27 cellular contexts compared by ENCODE assay signal in the genomic region with DNA sequence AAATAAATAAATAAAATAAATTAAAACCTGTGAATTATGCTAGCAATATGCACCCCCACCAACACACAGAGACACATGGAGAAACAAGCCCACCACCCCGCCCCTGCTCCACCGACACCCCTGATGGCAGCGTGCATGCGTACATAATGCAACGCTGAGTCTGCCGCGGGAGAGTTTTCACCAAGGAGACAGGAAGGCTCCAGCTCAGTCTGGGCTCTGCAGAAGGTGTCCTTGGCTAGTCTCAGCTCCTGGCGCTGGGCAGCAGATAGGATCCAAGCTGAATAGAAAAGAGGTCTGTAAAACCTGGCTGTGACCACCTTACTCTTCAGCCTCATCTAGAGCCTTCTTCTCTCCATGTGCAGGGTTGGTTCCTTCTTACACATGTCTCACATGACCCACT.
"Had no signal": no experiment of that assay in that cellular context is flagged by ENCODE, and none has a peak within 500 bp of the region (broad histone marks: within the 10 kb centered on the region; RNA-seq: fewer than 3 reads in every experiment).

No MANE protein-coding gene starts in this region.

- H3K36me3 Mint-ChIP-seq: naive thymus-derived CD8-positive, alpha-beta T cell; natural killer cell treated with Interleukin-12 subunit alpha and Interleukin-12 subunit beta and Interleukin-15 and Interleukin-18, amount 100 ng/mL, for 72 hours; type B pancreatic cell had no signal

- H3K9me3 ChIP-seq: ovary, psoas muscle, right lobe of liver, sigmoid colon, stomach, tibial artery, transverse colon, upper lobe of right lung, uterus had no signal

- H3K4me1 Mint-ChIP-seq: nephron progenitor cell, neural crest cell had no signal

- H3K27me3 ChIP-seq: ovary, right lobe of liver, sigmoid colon, stomach, tibial artery, transverse colon, upper lobe of right lung, uterus had no signal

- H3K9ac ChIP-seq: parathyroid adenoma had no signal

- H3K27ac Mint-ChIP-seq: natural killer cell treated with Interleukin-12 subunit alpha and Interleukin-12 subunit beta and Interleukin-15 and Interleukin-18, amount 100 ng/mL, for 72 hours; nephron progenitor cell; progenitor cell of endocrine pancreas; stimulated activated naive B cell treated with anti-CD40 and anti-IgM and Interleukin-4, amounts not matched to agents 10 μg/mL and 1 μg/mL and 100 μg/mL, for 72 hours; stimulated activated naive CD8-positive, alpha-beta T cell treated with anti-CD3 and anti-CD28 coated beads, Interleukin-15, Interleukin-2, amounts not matched to agents 100 ng/mL and 50 ng/mL, for 24 hours; type B pancreatic cell had no signal

- DNase-seq: naive thymus-derived CD8-positive, alpha-beta T cell; nephron progenitor cell; occipital lobe; ovary; psoas muscle; right cardiac atrium; right lobe of liver; sigmoid colon; small intestine; stimulated activated CD4-positive, alpha-beta T cell treated with anti-CD3 and anti-CD28 coated beads, Interleukin-15, amount 100 ng/mL, for 24 hours; stimulated activated CD4-positive, alpha-beta T cell treated with anti-CD3 and anti-CD28 coated beads, Interleukin-2, amount 100 ng/mL, for 24 hours; stimulated activated CD4-positive, alpha-beta T cell treated with anti-CD3 and anti-CD28 coated beads, Interleukin-2, amount 100 ng/mL, for 48 hours; stimulated activated CD4-positive, alpha-beta T cell treated with anti-CD3 and anti-CD28 coated beads, Interleukin-4, amount 100 ng/mL, for 24 hours; stimulated activated naive B cell treated with anti-CD40 and anti-IgM and Interleukin-4, amounts not matched to agents 10 μg/mL and 1 μg/mL and 100 μg/mL, for 72 hours; stimulated activated naive CD4-positive, alpha-beta T cell treated with Interleukin-2 at 50 U/mL for 16 hours; stomach; tibial artery; transverse colon; upper lobe of right lung; uterus had no signal

- H3K4me3 ChIP-seq: ovary, psoas muscle, right lobe of liver, sigmoid colon, stomach, tibial artery, transverse colon, upper lobe of right lung, uterus had no signal

- H2AFZ ChIP-seq: parathyroid adenoma had no signal

- ATAC-seq: naive thymus-derived CD8-positive, alpha-beta T cell; natural killer cell treated with Interleukin-12 subunit alpha and Interleukin-12 subunit beta and Interleukin-15 and Interleukin-18, amount 100 ng/mL, for 72 hours; psoas muscle; right cardiac atrium; right lobe of liver; stimulated activated effector memory CD8-positive, alpha-beta T cell treated with anti-CD3 and anti-CD28 coated beads, Interleukin-12 subunit alpha, Interleukin-12 subunit beta, amount 100 ng/mL, for 72 hours; stimulated activated naive B cell treated with anti-CD40 and anti-IgM and Interleukin-4, amounts not matched to agents 10 μg/mL and 1 μg/mL and 100 μg/mL, for 72 hours; upper lobe of right lung had no signal

- H3K27ac ChIP-seq: ovary, parathyroid adenoma, psoas muscle, right lobe of liver, sigmoid colon, stomach, tibial artery, transverse colon, upper lobe of right lung, uterus had no signal

- H3K4me1 ChIP-seq: parathyroid adenoma, psoas muscle, right lobe of liver, sigmoid colon, stomach, tibial artery, transverse colon, upper lobe of right lung had no signal

- H3K9me3 Mint-ChIP-seq: natural killer cell treated with Interleukin-12 subunit alpha and Interleukin-12 subunit beta and Interleukin-15 and Interleukin-18, amount 100 ng/mL, for 72 hours; stimulated activated effector memory CD8-positive, alpha-beta T cell treated with anti-CD3 and anti-CD28 coated beads, Interleukin-12 subunit alpha, Interleukin-12 subunit beta, amount 100 ng/mL, for 72 hours; stimulated activated naive B cell treated with anti-CD40 and anti-IgM and Interleukin-4, amounts not matched to agents 10 μg/mL and 1 μg/mL and 100 μg/mL, for 72 hours; stimulated activated naive CD8-positive, alpha-beta T cell treated with anti-CD3 and anti-CD28 coated beads, Interleukin-15, Interleukin-2, amounts not matched to agents 100 ng/mL and 50 ng/mL, for 24 hours; type B pancreatic cell had no signal

- H3K27me3 Mint-ChIP-seq: naive thymus-derived CD8-positive, alpha-beta T cell; natural killer cell treated with Interleukin-12 subunit alpha and Interleukin-12 subunit beta and Interleukin-15 and Interleukin-18, amount 100 ng/mL, for 72 hours; progenitor cell of endocrine pancreas; stimulated activated naive B cell treated with anti-CD40 and anti-IgM and Interleukin-4, amounts not matched to agents 10 μg/mL and 1 μg/mL and 100 μg/mL, for 72 hours; stimulated activated naive CD8-positive, alpha-beta T cell treated with anti-CD3 and anti-CD28 coated beads, Interleukin-15, Interleukin-2, amounts not matched to agents 100 ng/mL and 50 ng/mL, for 24 hours had no signal

- H3K4me3 Mint-ChIP-seq: natural killer cell treated with Interleukin-12 subunit alpha and Interleukin-12 subunit beta and Interleukin-15 and Interleukin-18, amount 100 ng/mL, for 72 hours; nephron progenitor cell; neural crest cell; stimulated activated effector memory CD8-positive, alpha-beta T cell treated with anti-CD3 and anti-CD28 coated beads, Interleukin-12 subunit alpha, Interleukin-12 subunit beta, amount 100 ng/mL, for 72 hours; stimulated activated naive B cell treated with anti-CD40 and anti-IgM and Interleukin-4, amounts not matched to agents 10 μg/mL and 1 μg/mL and 100 μg/mL, for 72 hours; stimulated activated naive CD8-positive, alpha-beta T cell treated with anti-CD3 and anti-CD28 coated beads, Interleukin-15, Interleukin-2, amounts not matched to agents 100 ng/mL and 50 ng/mL, for 24 hours; type B pancreatic cell had no signal

- H3K36me3 ChIP-seq: ovary, right lobe of liver, sigmoid colon, stomach, tibial artery, transverse colon, upper lobe of right lung, uterus had no signal
